ENCODE assay signal across 8 cellular contexts in genomic region chr19:49809155-49809986, GRCh38. TPM values are rescaled to one million over a fixed set of nuclear protein-coding genes. Genes with fewer than 3 reads are reported as not detected.
DNase-seq lines count a peak whose midpoint lies in the region; ATAC-seq and TF ChIP-seq lines count a peak whose summit lies in the region.

No MANE protein-coding gene starts in this region.

- no peaks in the 10 kb centered on the region for H3K27me3 ChIP-seq in BLaER1
- H3K27me3 ChIP-seq in mononuclear cell (ENCODE audit: insufficient read depth, low read length): no peaks in the 10 kb centered on the region
- H3K27me3 ChIP-seq in HAP-1 (ENCODE audit: low read depth): no peaks in the 10 kb centered on the region

- H3K4me3 Mint-ChIP-seq in activated CD4-positive, alpha-beta memory T cell treated with anti-CD3 and anti-CD28 coated beads, Interleukin-2, amount 10 ng/mL, durations not matched to agents 7 days and 5 days: peak overlapping the region; percentile 84

- POLR2A ChIA-PET in activated CD4-positive, alpha-beta memory T cell treated with anti-CD3 and anti-CD28 coated beads, Interleukin-2, amount 10 ng/mL, durations not matched to agents 7 days and 5 days (lab: Charles Lee): interaction anchor here (0.9 to 2.0 kb wide), 3 partner anchors 9 to 58 kb away, joined by 4 to 9 read pairs (median 8); partner anchors contain the start of genes MED25 and PNKP

- H3K9ac ChIP-seq in BLaER1: no peak overlapping the region

- CTCF ChIA-PET in activated CD4-positive, alpha-beta memory T cell treated with anti-CD3 and anti-CD28 coated beads, Interleukin-2, amount 10 ng/mL, durations not matched to agents 7 days and 5 days (lab: Charles Lee): no interaction called here

- peak overlapping the region; percentile 49 for H3K4me2 ChIP-seq in BLaER1

- TF ChIP-seq CTCF in LNCaP clone FGC (IDR thresholded peaks at IDR 0.05; ENCODE audit: control insufficient read depth, extremely low read depth, insufficient read depth): no peak

- ATAC-seq in HG03045 (IDR thresholded peaks at IDR 0.05; ENCODE audit: unreplicated experiment): no peak

- peaks cover 17% of the 10 kb centered on the region for H3K36me3 Mint-ChIP-seq in activated CD4-positive, alpha-beta memory T cell treated with anti-CD3 and anti-CD28 coated beads, Interleukin-2, amount 10 ng/mL, durations not matched to agents 7 days and 5 days (ENCODE audit: low read depth)

- DNase-seq in LNCaP clone FGC (ENCODE audit: low read depth) (no peak), epidermal melanocyte (ENCODE audit: insufficient read length, low spot score) (peak; percentile 43), HAP-1 (ENCODE audit: low spot score in 2 of 2) (no peak)
- peak; percentile 62 for DNase-seq in activated CD4-positive, alpha-beta memory T cell treated with anti-CD3 and anti-CD28 coated beads, Interleukin-2, amount 10 ng/mL, durations not matched to agents 7 days and 5 days
- peak; percentile 53 for DNase-seq in stimulated activated naive CD4-positive, alpha-beta T cell treated with Interleukin-2 at 50 U/mL for 16 hours (lab: John Stamatoyannopoulos, UW)

- H3K9me3 ChIP-seq in BLaER1: no peaks in the 10 kb centered on the region
- H3K9me3 ChIP-seq in mononuclear cell (ENCODE audit: low read depth, low read length): no peaks in the 10 kb centered on the region
- peaks cover 3% of the 10 kb centered on the region; the same call in 1 of the 2 replicates for H3K9me3 ChIP-seq in HAP-1

- H3K36me3 ChIP-seq in BLaER1 (peaks cover 31% of the 10 kb centered on the region), HAP-1 (replicated peaks) (peaks cover 6% of the 10 kb centered on the region)

- H3K27me3 Mint-ChIP-seq in activated CD4-positive, alpha-beta memory T cell treated with anti-CD3 and anti-CD28 coated beads, Interleukin-2, amount 10 ng/mL, durations not matched to agents 7 days and 5 days: no peaks in the 10 kb centered on the region

- H3K4me1 ChIP-seq in BLaER1 (peaks cover 42% of the 10 kb centered on the region), mononuclear cell (ENCODE audit: insufficient read depth, low read length) (peaks cover 31% of the 10 kb centered on the region), HAP-1 (peaks cover 7% of the 10 kb centered on the region)

- in situ Hi-C loops in HAP-1 (cut with MboI; ENCODE audit: low sequenced_read_pairs): no loop called here

- no peak overlapping the region for H3K4me3 ChIP-seq in BLaER1
- peak overlapping the region; percentile 45 for H3K4me3 ChIP-seq in LNCaP clone FGC (ENCODE audit: low read depth, low read length)
- H3K4me3 ChIP-seq in mononuclear cell (ENCODE audit: low read length): peak overlapping the region; percentile 54
- H3K4me3 ChIP-seq in HAP-1: no peak overlapping the region

- no peak overlapping the region for H3K27ac ChIP-seq in BLaER1

- H4K20me1 ChIP-seq in BLaER1: no peaks in the 10 kb centered on the region

- peak overlapping the region; percentile 67 for H3K27ac Mint-ChIP-seq in activated CD4-positive, alpha-beta memory T cell treated with anti-CD3 and anti-CD28 coated beads, Interleukin-2, amount 10 ng/mL, durations not matched to agents 7 days and 5 days

- peaks cover 49% of the 10 kb centered on the region for H3K4me1 Mint-ChIP-seq in activated CD4-positive, alpha-beta memory T cell treated with anti-CD3 and anti-CD28 coated beads, Interleukin-2, amount 10 ng/mL, durations not matched to agents 7 days and 5 days

- H3K9me3 Mint-ChIP-seq in activated CD4-positive, alpha-beta memory T cell treated with anti-CD3 and anti-CD28 coated beads, Interleukin-2, amount 10 ng/mL, durations not matched to agents 7 days and 5 days: no peaks in the 10 kb centered on the region

RNA-seq across cellular contexts. Expression of gene FUZ, which starts 3.7 kb away (rescaled TPM):
- total RNA-seq in activated CD4-positive, alpha-beta memory T cell treated with anti-CD3 and anti-CD28 coated beads, Interleukin-2, amount 10 ng/mL, durations not matched to agents 7 days and 5 days: 10 to 100 TPM; 13.7 to 13.9 TPM
- total RNA-seq in mononuclear cell: 4.6 TPM

RNA-seq across cellular contexts. Expression of gene MED25, which starts 8.7 kb away (rescaled TPM):
- 10 to 100 TPM; 65.3 to 67.9 TPM for total RNA-seq in activated CD4-positive, alpha-beta memory T cell treated with anti-CD3 and anti-CD28 coated beads, Interleukin-2, amount 10 ng/mL, durations not matched to agents 7 days and 5 days
- 15.1 TPM for total RNA-seq in mononuclear cell

RNA-seq across cellular contexts. Expression of gene PTOV1, which starts 41.6 kb away (rescaled TPM):
- 10 to 100 TPM; 69.3 to 71.7 TPM for total RNA-seq in activated CD4-positive, alpha-beta memory T cell treated with anti-CD3 and anti-CD28 coated beads, Interleukin-2, amount 10 ng/mL, durations not matched to agents 7 days and 5 days
- total RNA-seq in mononuclear cell: 26.1 TPM

RNA-seq across cellular contexts. Expression of gene AP2A1, which starts 42.6 kb away (rescaled TPM):
- total RNA-seq in activated CD4-positive, alpha-beta memory T cell treated with anti-CD3 and anti-CD28 coated beads, Interleukin-2, amount 10 ng/mL, durations not matched to agents 7 days and 5 days: 10 to 100 TPM; 78.0 to 79.2 TPM
- 30.2 TPM for total RNA-seq in mononuclear cell

RNA-seq across cellular contexts. Expression of gene TSKS, which starts 46.3 kb away (rescaled TPM):
- under 1 TPM; 0.63 to 0.86 TPM for total RNA-seq in activated CD4-positive, alpha-beta memory T cell treated with anti-CD3 and anti-CD28 coated beads, Interleukin-2, amount 10 ng/mL, durations not matched to agents 7 days and 5 days
- total RNA-seq in mononuclear cell: 0.31 TPM

Comparison
In these comparisons a context has a peak if more than half of its experiments do, and no peak if none do; other contexts are left out.
1. H3K4me3 ChIP-seq: peak in LNCaP clone FGC (single experiment) and mononuclear cell (single experiment); none in BLaER1 (single experiment) and HAP-1 (single experiment).
2. DNase-seq: peak in activated CD4-positive, alpha-beta memory T cell treated with anti-CD3 and anti-CD28 coated beads, Interleukin-2, amount 10 ng/mL, durations not matched to agents 7 days and 5 days (single experiment), epidermal melanocyte (single experiment) and stimulated activated naive CD4-positive, alpha-beta T cell treated with Interleukin-2 at 50 U/mL for 16 hours (single experiment); none in LNCaP clone FGC (single experiment) and HAP-1 (0 of 2).